ENCODE assay signal across 1 cellular context in the genomic region with DNA sequence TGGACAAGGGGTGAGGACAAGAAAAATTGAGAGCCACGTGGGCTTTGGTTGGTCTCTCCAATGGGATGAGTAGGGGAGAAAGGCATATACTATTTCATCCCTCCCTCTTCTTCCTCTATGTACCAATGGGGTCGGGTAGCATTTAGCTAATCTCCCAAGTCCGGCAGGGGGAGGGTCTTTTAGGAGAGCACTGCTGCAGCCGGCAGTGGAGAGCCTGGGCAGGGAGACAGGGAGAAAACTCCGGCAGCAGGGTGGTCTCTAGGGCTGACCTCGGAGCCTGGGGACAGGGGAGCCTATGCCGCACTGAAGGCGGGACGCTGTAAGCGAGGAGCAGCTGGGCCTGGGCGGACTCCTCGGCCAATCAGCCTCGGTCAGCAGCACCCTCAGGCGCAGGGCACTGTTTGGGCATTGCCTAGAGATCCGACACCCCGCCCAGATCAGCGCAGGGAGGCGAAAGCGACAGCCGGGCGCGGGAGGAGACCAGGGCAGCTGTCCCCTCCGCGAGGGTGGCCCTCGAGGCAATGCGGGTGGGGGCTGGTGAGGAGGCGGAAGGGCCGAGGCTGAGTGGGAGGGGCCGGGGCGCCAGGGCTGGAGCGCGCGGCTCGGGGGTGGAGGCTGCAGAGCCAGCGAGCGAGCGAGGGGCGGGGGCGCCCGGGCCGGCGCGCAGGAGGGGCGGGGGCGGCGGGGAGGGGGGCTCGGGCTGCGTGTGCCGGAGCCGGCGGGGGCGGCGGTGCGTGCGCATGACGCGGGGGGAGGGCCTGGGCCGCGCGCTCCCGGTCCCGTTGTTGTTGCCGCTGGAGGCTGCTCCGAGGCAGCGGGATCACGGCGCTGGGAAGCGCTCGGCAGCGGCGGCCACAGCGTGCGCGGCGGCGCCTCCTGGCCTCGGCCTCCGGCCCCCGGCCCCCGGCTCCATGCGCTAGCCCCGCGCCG.
TF ChIP-seq lines count a peak whose summit lies in the region.

A gene (plus strand): TSS at position 785 of the 930 bp plus-strand sequence. CDS start 267 bp downstream, outside the sequence.

TF ChIP-seq in HCT116, 20 proteins besides CTCF, POLR2A, EP300 and RAD21 (continued from another document):
- TF ChIP-seq, protein P1, sequence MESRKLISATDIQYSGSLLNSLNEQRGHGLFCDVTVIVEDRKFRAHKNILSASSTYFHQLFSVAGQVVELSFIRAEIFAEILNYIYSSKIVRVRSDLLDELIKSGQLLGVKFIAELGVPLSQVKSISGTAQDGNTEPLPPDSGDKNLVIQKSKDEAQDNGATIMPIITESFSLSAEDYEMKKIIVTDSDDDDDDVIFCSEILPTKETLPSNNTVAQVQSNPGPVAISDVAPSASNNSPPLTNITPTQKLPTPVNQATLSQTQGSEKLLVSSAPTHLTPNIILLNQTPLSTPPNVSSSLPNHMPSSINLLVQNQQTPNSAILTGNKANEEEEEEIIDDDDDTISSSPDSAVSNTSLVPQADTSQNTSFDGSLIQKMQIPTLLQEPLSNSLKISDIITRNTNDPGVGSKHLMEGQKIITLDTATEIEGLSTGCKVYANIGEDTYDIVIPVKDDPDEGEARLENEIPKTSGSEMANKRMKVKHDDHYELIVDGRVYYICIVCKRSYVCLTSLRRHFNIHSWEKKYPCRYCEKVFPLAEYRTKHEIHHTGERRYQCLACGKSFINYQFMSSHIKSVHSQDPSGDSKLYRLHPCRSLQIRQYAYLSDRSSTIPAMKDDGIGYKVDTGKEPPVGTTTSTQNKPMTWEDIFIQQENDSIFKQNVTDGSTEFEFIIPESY (IDR thresholded peaks at IDR 0.05; ENCODE audit: extremely low read depth, insufficient replicate concordance, low read length) = no peak
- TF ChIP-seq, protein P2, sequence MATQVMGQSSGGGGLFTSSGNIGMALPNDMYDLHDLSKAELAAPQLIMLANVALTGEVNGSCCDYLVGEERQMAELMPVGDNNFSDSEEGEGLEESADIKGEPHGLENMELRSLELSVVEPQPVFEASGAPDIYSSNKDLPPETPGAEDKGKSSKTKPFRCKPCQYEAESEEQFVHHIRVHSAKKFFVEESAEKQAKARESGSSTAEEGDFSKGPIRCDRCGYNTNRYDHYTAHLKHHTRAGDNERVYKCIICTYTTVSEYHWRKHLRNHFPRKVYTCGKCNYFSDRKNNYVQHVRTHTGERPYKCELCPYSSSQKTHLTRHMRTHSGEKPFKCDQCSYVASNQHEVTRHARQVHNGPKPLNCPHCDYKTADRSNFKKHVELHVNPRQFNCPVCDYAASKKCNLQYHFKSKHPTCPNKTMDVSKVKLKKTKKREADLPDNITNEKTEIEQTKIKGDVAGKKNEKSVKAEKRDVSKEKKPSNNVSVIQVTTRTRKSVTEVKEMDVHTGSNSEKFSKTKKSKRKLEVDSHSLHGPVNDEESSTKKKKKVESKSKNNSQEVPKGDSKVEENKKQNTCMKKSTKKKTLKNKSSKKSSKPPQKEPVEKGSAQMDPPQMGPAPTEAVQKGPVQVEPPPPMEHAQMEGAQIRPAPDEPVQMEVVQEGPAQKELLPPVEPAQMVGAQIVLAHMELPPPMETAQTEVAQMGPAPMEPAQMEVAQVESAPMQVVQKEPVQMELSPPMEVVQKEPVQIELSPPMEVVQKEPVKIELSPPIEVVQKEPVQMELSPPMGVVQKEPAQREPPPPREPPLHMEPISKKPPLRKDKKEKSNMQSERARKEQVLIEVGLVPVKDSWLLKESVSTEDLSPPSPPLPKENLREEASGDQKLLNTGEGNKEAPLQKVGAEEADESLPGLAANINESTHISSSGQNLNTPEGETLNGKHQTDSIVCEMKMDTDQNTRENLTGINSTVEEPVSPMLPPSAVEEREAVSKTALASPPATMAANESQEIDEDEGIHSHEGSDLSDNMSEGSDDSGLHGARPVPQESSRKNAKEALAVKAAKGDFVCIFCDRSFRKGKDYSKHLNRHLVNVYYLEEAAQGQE (IDR thresholded peaks at IDR 0.05; ENCODE audit: low read depth) = no peak
- no peak for TF ChIP-seq FOSL1 (IDR thresholded peaks at IDR 0.05; ENCODE audit: low read depth)
- TF ChIP-seq SP1 (IDR thresholded peaks at IDR 0.05; ENCODE audit: low read depth) = no peak
- no peak for TF ChIP-seq ZFX (IDR thresholded peaks at IDR 0.05)
- TF ChIP-seq YY1 (IDR thresholded peaks at IDR 0.05; ENCODE audit: extremely low read depth, insufficient replicate concordance, low read depth, low read length) = peak; percentile 5
- peak; percentile 86 for TF ChIP-seq POLR2AphosphoS5 (IDR thresholded peaks at IDR 0.05; ENCODE audit: low read depth, low read length)
- TF ChIP-seq CBX3 (IDR thresholded peaks at IDR 0.05; ENCODE audit: low read depth) = no peak
- TF ChIP-seq JUND (IDR thresholded peaks at IDR 0.05) = no peak
